ENCODE assay signal across 1 cellular context in the genomic region with DNA sequence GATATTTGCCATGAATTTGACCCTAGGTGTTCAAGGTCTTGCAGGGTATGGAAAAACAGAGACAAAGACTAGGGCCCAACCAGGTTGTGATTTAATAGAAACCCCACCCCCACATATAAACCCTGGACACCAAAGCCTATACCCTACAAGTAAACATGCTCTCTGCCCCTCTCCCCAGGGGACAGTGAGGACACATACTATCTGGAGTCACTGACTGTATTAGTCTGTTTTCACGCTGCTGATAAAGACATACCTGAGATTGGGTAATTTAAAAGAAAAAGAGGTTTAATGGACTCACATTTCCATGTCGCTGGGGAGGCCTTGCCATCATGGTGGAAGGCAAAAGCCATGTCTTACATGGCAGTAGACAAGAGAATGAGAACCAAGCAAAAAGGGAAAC.
A peak's percentile ranks its signal among the peaks of the same experiment; 100 is the strongest.
TF ChIP-seq lines count a peak whose summit lies in the region.

No MANE protein-coding gene starts in this region.

TF ChIP-seq in HepG2, 621 proteins besides CTCF, POLR2A, EP300 and RAD21 (continued from another document and continues in another):
- TF ChIP-seq, protein P1, sequence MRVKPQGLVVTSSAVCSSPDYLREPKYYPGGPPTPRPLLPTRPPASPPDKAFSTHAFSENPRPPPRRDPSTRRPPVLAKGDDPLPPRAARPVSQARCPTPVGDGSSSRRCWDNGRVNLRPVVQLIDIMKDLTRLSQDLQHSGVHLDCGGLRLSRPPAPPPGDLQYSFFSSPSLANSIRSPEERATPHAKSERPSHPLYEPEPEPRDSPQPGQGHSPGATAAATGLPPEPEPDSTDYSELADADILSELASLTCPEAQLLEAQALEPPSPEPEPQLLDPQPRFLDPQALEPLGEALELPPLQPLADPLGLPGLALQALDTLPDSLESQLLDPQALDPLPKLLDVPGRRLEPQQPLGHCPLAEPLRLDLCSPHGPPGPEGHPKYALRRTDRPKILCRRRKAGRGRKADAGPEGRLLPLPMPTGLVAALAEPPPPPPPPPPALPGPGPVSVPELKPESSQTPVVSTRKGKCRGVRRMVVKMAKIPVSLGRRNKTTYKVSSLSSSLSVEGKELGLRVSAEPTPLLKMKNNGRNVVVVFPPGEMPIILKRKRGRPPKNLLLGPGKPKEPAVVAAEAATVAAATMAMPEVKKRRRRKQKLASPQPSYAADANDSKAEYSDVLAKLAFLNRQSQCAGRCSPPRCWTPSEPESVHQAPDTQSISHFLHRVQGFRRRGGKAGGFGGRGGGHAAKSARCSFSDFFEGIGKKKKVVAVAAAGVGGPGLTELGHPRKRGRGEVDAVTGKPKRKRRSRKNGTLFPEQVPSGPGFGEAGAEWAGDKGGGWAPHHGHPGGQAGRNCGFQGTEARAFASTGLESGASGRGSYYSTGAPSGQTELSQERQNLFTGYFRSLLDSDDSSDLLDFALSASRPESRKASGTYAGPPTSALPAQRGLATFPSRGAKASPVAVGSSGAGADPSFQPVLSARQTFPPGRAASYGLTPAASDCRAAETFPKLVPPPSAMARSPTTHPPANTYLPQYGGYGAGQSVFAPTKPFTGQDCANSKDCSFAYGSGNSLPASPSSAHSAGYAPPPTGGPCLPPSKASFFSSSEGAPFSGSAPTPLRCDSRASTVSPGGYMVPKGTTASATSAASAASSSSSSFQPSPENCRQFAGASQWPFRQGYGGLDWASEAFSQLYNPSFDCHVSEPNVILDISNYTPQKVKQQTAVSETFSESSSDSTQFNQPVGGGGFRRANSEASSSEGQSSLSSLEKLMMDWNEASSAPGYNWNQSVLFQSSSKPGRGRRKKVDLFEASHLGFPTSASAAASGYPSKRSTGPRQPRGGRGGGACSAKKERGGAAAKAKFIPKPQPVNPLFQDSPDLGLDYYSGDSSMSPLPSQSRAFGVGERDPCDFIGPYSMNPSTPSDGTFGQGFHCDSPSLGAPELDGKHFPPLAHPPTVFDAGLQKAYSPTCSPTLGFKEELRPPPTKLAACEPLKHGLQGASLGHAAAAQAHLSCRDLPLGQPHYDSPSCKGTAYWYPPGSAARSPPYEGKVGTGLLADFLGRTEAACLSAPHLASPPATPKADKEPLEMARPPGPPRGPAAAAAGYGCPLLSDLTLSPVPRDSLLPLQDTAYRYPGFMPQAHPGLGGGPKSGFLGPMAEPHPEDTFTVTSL (CRISPR knock-in tag; IDR thresholded peaks at IDR 0.05; ENCODE audit: borderline replicate concordance) = peak; percentile 77; the same call in 1 of the 2 replicates
- TF ChIP-seq ZNF766 (CRISPR knock-in tag; IDR thresholded peaks at IDR 0.05; ENCODE audit: borderline replicate concordance) (peak; percentile 98; the same call in 1 of the 2 replicates), ZNF484 (CRISPR knock-in tag; IDR thresholded peaks at IDR 0.05; ENCODE audit: borderline replicate concordance, low read depth) (no peak), ZNF329 (CRISPR knock-in tag; IDR thresholded peaks at IDR 0.05; ENCODE audit: low read depth) (no peak), FOXJ3 (CRISPR knock-in tag; IDR thresholded peaks at IDR 0.05; ENCODE audit: borderline replicate concordance) (peak; percentile 85; the same call in 1 of the 2 replicates), ZFP37 (CRISPR knock-in tag; IDR thresholded peaks at IDR 0.05; ENCODE audit: borderline replicate concordance) (0 out of 2 replicates have a peak, but pooled peaks have one; percentile 47), SOX5 (CRISPR knock-in tag; IDR thresholded peaks at IDR 0.05; ENCODE audit: borderline replicate concordance) (peak; percentile 77; the same call in 1 of the 2 replicates), TOE1 (CRISPR knock-in tag; IDR thresholded peaks at IDR 0.05) (no peak), NR2F6 (IDR thresholded peaks at IDR 0.05) (peak; percentile 66), NR2F6 (CRISPR knock-in tag; IDR thresholded peaks at IDR 0.05) (peak; percentile 79), NFKB2 (CRISPR knock-in tag; IDR thresholded peaks at IDR 0.05; ENCODE audit: borderline replicate concordance) (no peak), FOXO1 (CRISPR knock-in tag; IDR thresholded peaks at IDR 0.05) (peak; percentile 84), KDM4B (CRISPR knock-in tag; IDR thresholded peaks at IDR 0.05) (no peak), TARDBP (CRISPR knock-in tag; IDR thresholded peaks at IDR 0.05) (peak; percentile 38; the same call in 1 of the 2 replicates), MTF2 (CRISPR knock-in tag; IDR thresholded peaks at IDR 0.05; ENCODE audit: borderline replicate concordance) (no peak), HNF4G (IDR thresholded peaks at IDR 0.05; ENCODE audit: borderline replicate concordance, low read depth, low read length) (peak; percentile 80), HNF4G (CRISPR knock-in tag; IDR thresholded peaks at IDR 0.05; ENCODE audit: borderline replicate concordance, low read depth) (peak; percentile 63; the same call in 1 of the 2 replicates), ZNF230 (CRISPR knock-in tag; IDR thresholded peaks at IDR 0.05) (no peak), ZNF510 (CRISPR knock-in tag; IDR thresholded peaks at IDR 0.05; ENCODE audit: low read depth) (no peak), NONO (IDR thresholded peaks at IDR 0.05) (no peak), NONO (CRISPR knock-in tag; conservative IDR thresholded peaks at IDR 0.05) (0 out of 2 replicates have a peak, but pooled peaks have one; percentile 52), ZNF530 (CRISPR knock-in tag; IDR thresholded peaks at IDR 0.05; ENCODE audit: low read depth) (no peak), ZNF281 (CRISPR knock-in tag; IDR thresholded peaks at IDR 0.05; ENCODE audit: borderline replicate concordance) (peak; percentile 92), ZNF326 (CRISPR knock-in tag; IDR thresholded peaks at IDR 0.05; ENCODE audit: borderline replicate concordance) (no peak), RNF2 (conservative IDR thresholded peaks at IDR 0.05; ENCODE audit: low read depth) (no peak), GPN1 (CRISPR knock-in tag; IDR thresholded peaks at IDR 0.05; ENCODE audit: borderline replicate concordance) (no peak), KLF9 (CRISPR knock-in tag; IDR thresholded peaks at IDR 0.05; ENCODE audit: low read depth) (no peak), MIER3 (CRISPR knock-in tag; IDR thresholded peaks at IDR 0.05; ENCODE audit: borderline replicate concordance) (0 out of 2 replicates have a peak, but pooled peaks have one; percentile 24), GATAD2A (CRISPR knock-in tag; IDR thresholded peaks at IDR 0.05) (peak; percentile 75), TRIM24 (CRISPR knock-in tag; IDR thresholded peaks at IDR 0.05) (0 out of 2 replicates have a peak, but pooled peaks have one; percentile 58), ZNF382 (CRISPR knock-in tag; IDR thresholded peaks at IDR 0.05; ENCODE audit: borderline replicate concordance) (no peak), IKZF5 (CRISPR knock-in tag; IDR thresholded peaks at IDR 0.05) (no peak; the same call in 1 of the 2 replicates), ZNF337 (CRISPR knock-in tag; IDR thresholded peaks at IDR 0.05; ENCODE audit: borderline replicate concordance, low read depth) (no peak), TSC22D2 (CRISPR knock-in tag; IDR thresholded peaks at IDR 0.05; ENCODE audit: borderline replicate concordance) (no peak), ZNF136 (CRISPR knock-in tag; IDR thresholded peaks at IDR 0.05; ENCODE audit: low read depth) (no peak), POGZ (CRISPR knock-in tag; IDR thresholded peaks at IDR 0.05) (peak; percentile 90), KLF15 (CRISPR knock-in tag; IDR thresholded peaks at IDR 0.05; ENCODE audit: borderline replicate concordance) (no peak), TAF15 (IDR thresholded peaks at IDR 0.05; ENCODE audit: low read depth, low read length, poor library complexity, severe bottlenecking) (no peak), ARNTL (CRISPR knock-in tag; IDR thresholded peaks at IDR 0.05) (peak; percentile 53; the same call in 1 of the 2 replicates), SCMH1 (CRISPR knock-in tag; IDR thresholded peaks at IDR 0.05; ENCODE audit: borderline replicate concordance) (no peak), ZSCAN29 (CRISPR knock-in tag; conservative IDR thresholded peaks at IDR 0.05) (0 out of 2 replicates have a peak, but pooled peaks have one; percentile 32), PAXIP1 (CRISPR knock-in tag; conservative IDR thresholded peaks at IDR 0.05) (peak; percentile 98), WIZ (CRISPR knock-in tag; IDR thresholded peaks at IDR 0.05) (no peak)
- TF ChIP-seq, protein P2, sequence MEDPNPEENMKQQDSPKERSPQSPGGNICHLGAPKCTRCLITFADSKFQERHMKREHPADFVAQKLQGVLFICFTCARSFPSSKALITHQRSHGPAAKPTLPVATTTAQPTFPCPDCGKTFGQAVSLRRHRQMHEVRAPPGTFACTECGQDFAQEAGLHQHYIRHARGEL (CRISPR knock-in tag; IDR thresholded peaks at IDR 0.05) = no peak
- TF ChIP-seq, protein P3, sequence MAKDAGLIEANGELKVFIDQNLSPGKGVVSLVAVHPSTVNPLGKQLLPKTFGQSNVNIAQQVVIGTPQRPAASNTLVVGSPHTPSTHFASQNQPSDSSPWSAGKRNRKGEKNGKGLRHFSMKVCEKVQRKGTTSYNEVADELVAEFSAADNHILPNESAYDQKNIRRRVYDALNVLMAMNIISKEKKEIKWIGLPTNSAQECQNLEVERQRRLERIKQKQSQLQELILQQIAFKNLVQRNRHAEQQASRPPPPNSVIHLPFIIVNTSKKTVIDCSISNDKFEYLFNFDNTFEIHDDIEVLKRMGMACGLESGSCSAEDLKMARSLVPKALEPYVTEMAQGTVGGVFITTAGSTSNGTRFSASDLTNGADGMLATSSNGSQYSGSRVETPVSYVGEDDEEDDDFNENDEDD (CRISPR knock-in tag; IDR thresholded peaks at IDR 0.05; ENCODE audit: borderline replicate concordance) = no peak
- TF ChIP-seq, protein P4, sequence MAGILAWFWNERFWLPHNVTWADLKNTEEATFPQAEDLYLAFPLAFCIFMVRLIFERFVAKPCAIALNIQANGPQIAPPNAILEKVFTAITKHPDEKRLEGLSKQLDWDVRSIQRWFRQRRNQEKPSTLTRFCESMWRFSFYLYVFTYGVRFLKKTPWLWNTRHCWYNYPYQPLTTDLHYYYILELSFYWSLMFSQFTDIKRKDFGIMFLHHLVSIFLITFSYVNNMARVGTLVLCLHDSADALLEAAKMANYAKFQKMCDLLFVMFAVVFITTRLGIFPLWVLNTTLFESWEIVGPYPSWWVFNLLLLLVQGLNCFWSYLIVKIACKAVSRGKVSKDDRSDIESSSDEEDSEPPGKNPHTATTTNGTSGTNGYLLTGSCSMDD (CRISPR knock-in tag; IDR thresholded peaks at IDR 0.05) = no peak
- TF ChIP-seq, protein P5, sequence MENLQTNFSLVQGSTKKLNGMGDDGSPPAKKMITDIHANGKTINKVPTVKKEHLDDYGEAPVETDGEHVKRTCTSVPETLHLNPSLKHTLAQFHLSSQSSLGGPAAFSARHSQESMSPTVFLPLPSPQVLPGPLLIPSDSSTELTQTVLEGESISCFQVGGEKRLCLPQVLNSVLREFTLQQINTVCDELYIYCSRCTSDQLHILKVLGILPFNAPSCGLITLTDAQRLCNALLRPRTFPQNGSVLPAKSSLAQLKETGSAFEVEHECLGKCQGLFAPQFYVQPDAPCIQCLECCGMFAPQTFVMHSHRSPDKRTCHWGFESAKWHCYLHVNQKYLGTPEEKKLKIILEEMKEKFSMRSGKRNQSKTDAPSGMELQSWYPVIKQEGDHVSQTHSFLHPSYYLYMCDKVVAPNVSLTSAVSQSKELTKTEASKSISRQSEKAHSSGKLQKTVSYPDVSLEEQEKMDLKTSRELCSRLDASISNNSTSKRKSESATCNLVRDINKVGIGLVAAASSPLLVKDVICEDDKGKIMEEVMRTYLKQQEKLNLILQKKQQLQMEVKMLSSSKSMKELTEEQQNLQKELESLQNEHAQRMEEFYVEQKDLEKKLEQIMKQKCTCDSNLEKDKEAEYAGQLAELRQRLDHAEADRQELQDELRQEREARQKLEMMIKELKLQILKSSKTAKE (CRISPR knock-in tag; IDR thresholded peaks at IDR 0.05; ENCODE audit: borderline replicate concordance) = peak; percentile 74; the same call in 1 of the 2 replicates
